31 cellular contexts compared by ENCODE assay signal in genomic region chr7:151134743-151135524, GRCh38. TPM values are rescaled to one million over a fixed set of nuclear protein-coding genes. Genes with fewer than 3 reads are reported as not detected.
"Had no signal": no experiment of that assay in that cellular context is flagged by ENCODE, and none has a peak within 500 bp of the region (broad histone marks: within the 10 kb centered on the region; RNA-seq: fewer than 3 reads in every experiment).

No MANE protein-coding gene starts in this region.

- H3K27ac ChIP-seq: esophagus muscularis mucosa, gastroesophageal sphincter, heart right ventricle, neutrophil, parathyroid adenoma, testis had no signal

- ATAC-seq: activated CD4-positive, CD25-positive, alpha-beta regulatory T cell treated with anti-CD3 and anti-CD28 coated beads, Interleukin-2, amount 50 U/mL, for 24 hours; gastroesophageal sphincter; mucosa of descending colon; naive thymus-derived CD4-positive, alpha-beta T cell had no signal

- H2AFZ ChIP-seq: parathyroid adenoma had no signal

- H3K9me3 Mint-ChIP-seq: activated naive CD4-positive, alpha-beta T cell treated with anti-CD3 and anti-CD28 coated beads, Interleukin-2, amount 10 ng/mL, durations not matched to agents 7 days and 5 days; dendritic cell treated with granulocyte-macrophage colony-stimulating factor and Interleukin-4, amounts not matched to agents 40 ng/mL and 50 ng/mL, for 4 days; immature natural killer cell; naive thymus-derived CD4-positive, alpha-beta T cell; type B pancreatic cell had no signal

- H3K27me3 Mint-ChIP-seq: activated naive CD4-positive, alpha-beta T cell treated with anti-CD3 and anti-CD28 coated beads, Interleukin-2, amount 10 ng/mL, durations not matched to agents 7 days and 5 days; dendritic cell treated with granulocyte-macrophage colony-stimulating factor and Interleukin-4, amounts not matched to agents 40 ng/mL and 50 ng/mL, for 4 days; naive thymus-derived CD4-positive, alpha-beta T cell; type B pancreatic cell had no signal

- H3K4me1 ChIP-seq: parathyroid adenoma, testis had no signal

- FAIRE-seq: bronchial epithelial cell, endothelial cell of umbilical vein had no signal

- H3K4me1 Mint-ChIP-seq: immature natural killer cell; naive thymus-derived CD4-positive, alpha-beta T cell had no signal

- H3K27ac Mint-ChIP-seq: activated naive CD4-positive, alpha-beta T cell treated with anti-CD3 and anti-CD28 coated beads, Interleukin-2, amount 10 ng/mL, durations not matched to agents 7 days and 5 days; dendritic cell treated with granulocyte-macrophage colony-stimulating factor and Interleukin-4, amounts not matched to agents 40 ng/mL and 50 ng/mL, for 4 days; type B pancreatic cell had no signal

- H3K27me3 ChIP-seq: esophagus muscularis mucosa, gastroesophageal sphincter, heart right ventricle, neutrophil, testis had no signal

- H3K4me3 ChIP-seq: esophagus muscularis mucosa, gastroesophageal sphincter, heart right ventricle, mucosa of descending colon, testis had no signal

- DNase-seq: activated CD8-positive, alpha-beta memory T cell treated with anti-CD3 and anti-CD28 coated beads for 24 hours; activated CD8-positive, alpha-beta memory T cell treated with anti-CD3 and anti-CD28 coated beads, Interleukin-2, amount 50 U/mL, for 48 hours; activated effector memory CD4-positive, alpha-beta T cell treated with Interleukin-2 at 50 U/mL for 16 hours; activated naive CD4-positive, alpha-beta T cell treated with anti-CD3 and anti-CD28 coated beads, Interleukin-2, amount 10 ng/mL, durations not matched to agents 7 days and 5 days; activated T-cell treated with anti-CD3 and anti-CD28 coated beads, Interleukin-2, amount 50 U/mL, for 48 hours; effector CD8-positive, alpha-beta T cell; immature natural killer cell; kidney glomerular epithelial cell; mesenchymal stem cell; naive thymus-derived CD4-positive, alpha-beta T cell; stimulated activated CD4-positive, alpha-beta T cell treated with anti-CD3 and anti-CD28 coated beads, Interleukin-15, amount 100 ng/mL, for 24 hours; stimulated activated CD4-positive, alpha-beta T cell treated with anti-CD3 and anti-CD28 coated beads, Interleukin-2, amount 100 ng/mL, for 48 hours; T1000; testis had no signal

- H3K9me3 ChIP-seq: esophagus muscularis mucosa, gastroesophageal sphincter, heart right ventricle, mucosa of descending colon, neutrophil, testis had no signal

- H3K4me3 Mint-ChIP-seq: activated naive CD4-positive, alpha-beta T cell treated with anti-CD3 and anti-CD28 coated beads, Interleukin-2, amount 10 ng/mL, durations not matched to agents 7 days and 5 days; dendritic cell treated with granulocyte-macrophage colony-stimulating factor and Interleukin-4, amounts not matched to agents 40 ng/mL and 50 ng/mL, for 4 days; immature natural killer cell; naive thymus-derived CD4-positive, alpha-beta T cell; type B pancreatic cell had no signal

- H3K9ac ChIP-seq: parathyroid adenoma had no signal

- H3K36me3 Mint-ChIP-seq: activated naive CD4-positive, alpha-beta T cell treated with anti-CD3 and anti-CD28 coated beads, Interleukin-2, amount 10 ng/mL, durations not matched to agents 7 days and 5 days had no signal

RNA-seq across cellular contexts. Expression of gene GBX1, which starts 32.6 kb away (rescaled TPM):
- total RNA-seq: bronchial epithelial cell; cerebellum; endothelial cell of umbilical vein; esophagus muscularis mucosa; gastroesophageal sphincter; mucosa of descending colon; naive thymus-derived CD4-positive, alpha-beta T cell; renal cortical epithelial cell; skeletal muscle tissue; T-helper 1 cell treated with Interleukin-12 subunit alpha and Interleukin-12 subunit beta and Interleukin-4 antibody, amounts not matched to agents 30 ng/mL and 1 ng/mL, for 36 hours had no signal
- polyA plus RNA-seq: adipose tissue; endothelial cell of umbilical vein; immature natural killer cell; naive thymus-derived CD4-positive, alpha-beta T cell had no signal

RNA-seq across cellular contexts. Expression of gene ASB10, which starts 52.1 kb away (rescaled TPM):
- total RNA-seq: bronchial epithelial cell; cerebellum; endothelial cell of umbilical vein; esophagus muscularis mucosa; gastroesophageal sphincter; lower leg skin; mucosa of descending colon; naive thymus-derived CD4-positive, alpha-beta T cell; renal cortical epithelial cell; T-helper 1 cell treated with Interleukin-12 subunit alpha and Interleukin-12 subunit beta and Interleukin-4 antibody, amounts not matched to agents 30 ng/mL and 1 ng/mL, for 36 hours had no signal
- polyA plus RNA-seq: adipose tissue; endothelial cell of umbilical vein; immature natural killer cell; naive thymus-derived CD4-positive, alpha-beta T cell had no signal
